In the genomic region with DNA sequence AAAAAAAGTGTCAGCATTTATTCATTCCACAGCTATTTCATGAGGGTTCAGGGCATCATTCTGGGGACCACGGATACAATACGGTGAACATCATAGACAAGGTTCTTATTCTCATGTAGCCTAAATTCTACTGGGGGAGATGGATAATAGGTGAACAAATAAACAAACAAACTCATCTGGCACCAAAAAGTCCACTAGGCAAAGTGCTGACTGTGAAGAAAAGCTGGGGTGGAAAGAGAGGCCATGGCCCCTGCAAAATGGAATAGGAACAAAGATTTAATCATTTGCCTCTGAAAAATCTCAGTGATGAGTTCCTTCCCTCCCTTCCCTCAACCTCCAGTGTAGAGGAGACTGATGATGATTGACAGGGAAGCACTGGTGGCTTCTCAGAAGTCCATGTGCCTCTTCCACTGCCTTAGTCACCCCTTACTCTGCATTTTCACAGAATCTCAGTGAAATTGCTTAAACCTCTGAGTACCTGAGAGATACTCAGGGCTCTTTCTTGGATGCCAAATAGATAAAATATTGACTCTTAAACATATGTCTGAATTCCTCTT, we compare ENCODE assay signal across 2 cellular contexts.
TF ChIP-seq lines count a peak whose summit lies in the region.

No MANE protein-coding gene starts in this region.

TF ChIP-seq in HepG2, 621 proteins besides CTCF, POLR2A, EP300 and RAD21:
- TF ChIP-seq RFXAP (CRISPR knock-in tag; IDR thresholded peaks at IDR 0.05; ENCODE audit: borderline replicate concordance) (no peak), ZBTB7A (CRISPR knock-in tag; IDR thresholded peaks at IDR 0.05) (no peak), PBX2 (CRISPR knock-in tag; IDR thresholded peaks at IDR 0.05) (peak; percentile 58; the same call in 1 of the 2 replicates), MAFF (IDR thresholded peaks at IDR 0.05; ENCODE audit: low read depth, low read length) (peak; percentile 71), MAFK (conservative IDR thresholded peaks at IDR 0.05 in 1 of 2, IDR thresholded peaks at IDR 0.05 in 1 of 2; ENCODE audit: low read length in 2 of 2) (peak; percentile 82)

TF ChIP-seq in K562, 482 proteins besides CTCF, POLR2A, EP300 and RAD21 (continues in another document):
- TF ChIP-seq MGA (IDR thresholded peaks at IDR 0.05) (no peak), HDAC2 (IDR thresholded peaks at IDR 0.05) (0 out of 2 replicates have a peak, but pooled peaks have one; percentile 31), HOXB6 (CRISPR knock-in tag; IDR thresholded peaks at IDR 0.05; ENCODE audit: borderline replicate concordance) (no peak), RCOR1 (IDR thresholded peaks at IDR 0.05; ENCODE audit: borderline replicate concordance in 1 of 2, low read depth in 2 of 2, low read length in 2 of 2) (peak in 1 of 2 experiments; percentile 79; a peak in 2 of 4 replicates), U2AF2 (optimal IDR thresholded peaks at IDR 0.05; ENCODE audit: low read depth, low read length) (no peak), ZNF668 (CRISPR knock-in tag; IDR thresholded peaks at IDR 0.05) (no peak), MEIS2 (IDR thresholded peaks at IDR 0.05; ENCODE audit: partially characterized antibody) (peak; percentile 82), THRB (CRISPR knock-in tag; conservative IDR thresholded peaks at IDR 0.05) (no peak), HDAC1 (IDR thresholded peaks at IDR 0.05) (peak in 1 of 2 experiments; percentile 48; a peak in 1 of 4 replicates), PHB2 (IDR thresholded peaks at IDR 0.05; ENCODE audit: low read depth) (no peak), JUN (IDR thresholded peaks at IDR 0.05; ENCODE audit: borderline replicate concordance, low read depth, low read length) (0 out of 2 replicates have a peak, but pooled peaks have one; percentile 10), JUN (CRISPR knock-in tag; IDR thresholded peaks at IDR 0.05; ENCODE audit: borderline replicate concordance) (no peak), MAFG (tag; conservative IDR thresholded peaks at IDR 0.05) (peak; percentile 67), L3MBTL2 (IDR thresholded peaks at IDR 0.05) (0 out of 2 replicates have a peak, but pooled peaks have one; percentile 22), TCF3 (CRISPR knock-in tag; IDR thresholded peaks at IDR 0.05) (no peak), SAP30 (IDR thresholded peaks at IDR 0.05; ENCODE audit: borderline replicate concordance, insufficient read depth, low read depth, low read length, poor library complexity, severe bottlenecking) (no peak), TSC22D4 (tag; IDR thresholded peaks at IDR 0.05) (no peak), MYC (IDR thresholded peaks at IDR 0.05; ENCODE audit: low read depth, low read length) (peak; percentile 72), MYC (CRISPR knock-in tag; IDR thresholded peaks at IDR 0.05; ENCODE audit: borderline replicate concordance, low read depth) (no peak), ZBED1 (IDR thresholded peaks at IDR 0.05) (no peak), ASH1L (IDR thresholded peaks at IDR 0.05; ENCODE audit: borderline replicate concordance, low read depth, partially characterized antibody) (no peak)
- TF ChIP-seq, protein P1, sequence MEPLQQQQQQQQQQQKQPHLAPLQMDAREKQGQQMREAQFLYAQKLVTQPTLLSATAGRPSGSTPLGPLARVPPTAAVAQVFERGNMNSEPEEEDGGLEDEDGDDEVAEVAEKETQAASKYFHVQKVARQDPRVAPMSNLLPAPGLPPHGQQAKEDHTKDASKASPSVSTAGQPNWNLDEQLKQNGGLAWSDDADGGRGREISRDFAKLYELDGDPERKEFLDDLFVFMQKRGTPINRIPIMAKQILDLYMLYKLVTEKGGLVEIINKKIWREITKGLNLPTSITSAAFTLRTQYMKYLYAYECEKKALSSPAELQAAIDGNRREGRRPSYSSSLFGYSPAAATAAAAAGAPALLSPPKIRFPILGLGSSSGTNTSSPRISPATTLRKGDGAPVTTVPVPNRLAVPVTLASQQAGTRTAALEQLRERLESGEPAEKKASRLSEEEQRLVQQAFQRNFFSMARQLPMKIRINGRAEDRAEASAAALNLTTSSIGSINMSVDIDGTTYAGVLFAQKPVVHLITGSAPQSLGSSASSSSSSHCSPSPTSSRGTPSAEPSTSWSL (CRISPR knock-in tag; IDR thresholded peaks at IDR 0.05; ENCODE audit: borderline replicate concordance), result no peak
- TF ChIP-seq, protein P2, sequence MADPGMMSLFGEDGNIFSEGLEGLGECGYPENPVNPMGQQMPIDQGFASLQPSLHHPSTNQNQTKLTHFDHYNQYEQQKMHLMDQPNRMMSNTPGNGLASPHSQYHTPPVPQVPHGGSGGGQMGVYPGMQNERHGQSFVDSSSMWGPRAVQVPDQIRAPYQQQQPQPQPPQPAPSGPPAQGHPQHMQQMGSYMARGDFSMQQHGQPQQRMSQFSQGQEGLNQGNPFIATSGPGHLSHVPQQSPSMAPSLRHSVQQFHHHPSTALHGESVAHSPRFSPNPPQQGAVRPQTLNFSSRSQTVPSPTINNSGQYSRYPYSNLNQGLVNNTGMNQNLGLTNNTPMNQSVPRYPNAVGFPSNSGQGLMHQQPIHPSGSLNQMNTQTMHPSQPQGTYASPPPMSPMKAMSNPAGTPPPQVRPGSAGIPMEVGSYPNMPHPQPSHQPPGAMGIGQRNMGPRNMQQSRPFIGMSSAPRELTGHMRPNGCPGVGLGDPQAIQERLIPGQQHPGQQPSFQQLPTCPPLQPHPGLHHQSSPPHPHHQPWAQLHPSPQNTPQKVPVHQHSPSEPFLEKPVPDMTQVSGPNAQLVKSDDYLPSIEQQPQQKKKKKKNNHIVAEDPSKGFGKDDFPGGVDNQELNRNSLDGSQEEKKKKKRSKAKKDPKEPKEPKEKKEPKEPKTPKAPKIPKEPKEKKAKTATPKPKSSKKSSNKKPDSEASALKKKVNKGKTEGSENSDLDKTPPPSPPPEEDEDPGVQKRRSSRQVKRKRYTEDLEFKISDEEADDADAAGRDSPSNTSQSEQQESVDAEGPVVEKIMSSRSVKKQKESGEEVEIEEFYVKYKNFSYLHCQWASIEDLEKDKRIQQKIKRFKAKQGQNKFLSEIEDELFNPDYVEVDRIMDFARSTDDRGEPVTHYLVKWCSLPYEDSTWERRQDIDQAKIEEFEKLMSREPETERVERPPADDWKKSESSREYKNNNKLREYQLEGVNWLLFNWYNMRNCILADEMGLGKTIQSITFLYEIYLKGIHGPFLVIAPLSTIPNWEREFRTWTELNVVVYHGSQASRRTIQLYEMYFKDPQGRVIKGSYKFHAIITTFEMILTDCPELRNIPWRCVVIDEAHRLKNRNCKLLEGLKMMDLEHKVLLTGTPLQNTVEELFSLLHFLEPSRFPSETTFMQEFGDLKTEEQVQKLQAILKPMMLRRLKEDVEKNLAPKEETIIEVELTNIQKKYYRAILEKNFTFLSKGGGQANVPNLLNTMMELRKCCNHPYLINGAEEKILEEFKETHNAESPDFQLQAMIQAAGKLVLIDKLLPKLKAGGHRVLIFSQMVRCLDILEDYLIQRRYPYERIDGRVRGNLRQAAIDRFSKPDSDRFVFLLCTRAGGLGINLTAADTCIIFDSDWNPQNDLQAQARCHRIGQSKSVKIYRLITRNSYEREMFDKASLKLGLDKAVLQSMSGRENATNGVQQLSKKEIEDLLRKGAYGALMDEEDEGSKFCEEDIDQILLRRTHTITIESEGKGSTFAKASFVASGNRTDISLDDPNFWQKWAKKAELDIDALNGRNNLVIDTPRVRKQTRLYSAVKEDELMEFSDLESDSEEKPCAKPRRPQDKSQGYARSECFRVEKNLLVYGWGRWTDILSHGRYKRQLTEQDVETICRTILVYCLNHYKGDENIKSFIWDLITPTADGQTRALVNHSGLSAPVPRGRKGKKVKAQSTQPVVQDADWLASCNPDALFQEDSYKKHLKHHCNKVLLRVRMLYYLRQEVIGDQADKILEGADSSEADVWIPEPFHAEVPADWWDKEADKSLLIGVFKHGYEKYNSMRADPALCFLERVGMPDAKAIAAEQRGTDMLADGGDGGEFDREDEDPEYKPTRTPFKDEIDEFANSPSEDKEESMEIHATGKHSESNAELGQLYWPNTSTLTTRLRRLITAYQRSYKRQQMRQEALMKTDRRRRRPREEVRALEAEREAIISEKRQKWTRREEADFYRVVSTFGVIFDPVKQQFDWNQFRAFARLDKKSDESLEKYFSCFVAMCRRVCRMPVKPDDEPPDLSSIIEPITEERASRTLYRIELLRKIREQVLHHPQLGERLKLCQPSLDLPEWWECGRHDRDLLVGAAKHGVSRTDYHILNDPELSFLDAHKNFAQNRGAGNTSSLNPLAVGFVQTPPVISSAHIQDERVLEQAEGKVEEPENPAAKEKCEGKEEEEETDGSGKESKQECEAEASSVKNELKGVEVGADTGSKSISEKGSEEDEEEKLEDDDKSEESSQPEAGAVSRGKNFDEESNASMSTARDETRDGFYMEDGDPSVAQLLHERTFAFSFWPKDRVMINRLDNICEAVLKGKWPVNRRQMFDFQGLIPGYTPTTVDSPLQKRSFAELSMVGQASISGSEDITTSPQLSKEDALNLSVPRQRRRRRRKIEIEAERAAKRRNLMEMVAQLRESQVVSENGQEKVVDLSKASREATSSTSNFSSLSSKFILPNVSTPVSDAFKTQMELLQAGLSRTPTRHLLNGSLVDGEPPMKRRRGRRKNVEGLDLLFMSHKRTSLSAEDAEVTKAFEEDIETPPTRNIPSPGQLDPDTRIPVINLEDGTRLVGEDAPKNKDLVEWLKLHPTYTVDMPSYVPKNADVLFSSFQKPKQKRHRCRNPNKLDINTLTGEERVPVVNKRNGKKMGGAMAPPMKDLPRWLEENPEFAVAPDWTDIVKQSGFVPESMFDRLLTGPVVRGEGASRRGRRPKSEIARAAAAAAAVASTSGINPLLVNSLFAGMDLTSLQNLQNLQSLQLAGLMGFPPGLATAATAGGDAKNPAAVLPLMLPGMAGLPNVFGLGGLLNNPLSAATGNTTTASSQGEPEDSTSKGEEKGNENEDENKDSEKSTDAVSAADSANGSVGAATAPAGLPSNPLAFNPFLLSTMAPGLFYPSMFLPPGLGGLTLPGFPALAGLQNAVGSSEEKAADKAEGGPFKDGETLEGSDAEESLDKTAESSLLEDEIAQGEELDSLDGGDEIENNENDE (IDR thresholded peaks at IDR 0.05; ENCODE audit: low read depth, low read length), result no peak
